Comparison of ENCODE assay signal across 10 cellular contexts in genomic region chr2:224948859-224949258, GRCh38.
A peak's percentile ranks its signal among the peaks of the same experiment; 100 is the strongest.
DNase-seq lines count a peak whose midpoint lies in the region; ATAC-seq, FAIRE-seq and TF ChIP-seq lines count a peak whose summit lies in the region.
"Had no signal": no experiment of that assay in that cellular context is flagged by ENCODE, and none has a peak within 500 bp of the region (broad histone marks: within the 10 kb centered on the region; RNA-seq: fewer than 3 reads in every experiment).

No MANE protein-coding gene starts in this region.

- POLR2A ChIA-PET in HepG2 (lab: Yijun Ruan, JAX) = no interaction called here
- POLR2A ChIA-PET in SK-N-SH (lab: Yijun Ruan, JAX) = no interaction called here

- CTCF ChIA-PET in HepG2 (lab: Yijun Ruan, JAX; ENCODE audit: low intra/inter-chr PET ratio, low total read pairs) = no interaction called here
- CTCF ChIA-PET in SK-N-SH (lab: Yijun Ruan, JAX) = interaction anchor here (1.3 kb wide), 1 partner anchor 38 kb away, joined by 3 read pairs; no protein-coding TSS in a partner anchor

- H3K4me3 ChIP-seq in liver (ENCODE audit: low read depth in 1 of 3, low read length in 3 of 3) (no peak overlapping the region), HepG2 (replicated peaks in 1 of 3; ENCODE audit: insufficient read depth in 1 of 3, low read depth in 2 of 3, low read length in 3 of 3) (no peak overlapping the region), SK-N-SH (ENCODE audit: low read depth in 2 of 2, low read length in 1 of 2) (no peak overlapping the region)

- TF ChIP-seq RAD21 in liver (IDR thresholded peaks at IDR 0.05) = no peak
- TF ChIP-seq RAD21 in HepG2 (CRISPR knock-in tag; IDR thresholded peaks at IDR 0.05) = no peak
- 0 out of 2 replicates have a peak, but pooled peaks have one; percentile 6 for TF ChIP-seq RAD21 in SK-N-SH (IDR thresholded peaks at IDR 0.05; ENCODE audit: low read length)

- H3K9me3 ChIP-seq in liver (ENCODE audit: control insufficient read depth in 4 of 4, low read length in 3 of 4) = no peaks in the 10 kb centered on the region
- H3K9me3 ChIP-seq in HepG2 (ENCODE audit: low read length) = no peaks in the 10 kb centered on the region
- H3K9me3 ChIP-seq in SK-N-SH = no peaks in the 10 kb centered on the region

- DNase-seq in HepG2 (ENCODE audit: low spot score) = no peak
- DNase-seq in SK-N-SH = no peak
- peak; percentile 61 for DNase-seq in fibroblast of gingiva (ENCODE audit: low read depth)
- no peak for DNase-seq in posterior vena cava (ENCODE audit: low spot score)
- DNase-seq in DMS114 treated with DMSO at 0.1 percent for 48 hours (lab: John Stamatoyannopoulos, UW; ENCODE audit: unreplicated experiment) = no peak
- DNase-seq: H9, NCI-H1092 had no signal

- H3K4me1 ChIP-seq in liver (ENCODE audit: control insufficient read depth in 4 of 4, insufficient read depth in 4 of 4, low read length in 3 of 4) (no peaks in the 10 kb centered on the region), HepG2 (ENCODE audit: insufficient read depth, low read length) (no peaks in the 10 kb centered on the region), SK-N-SH (ENCODE audit: control insufficient read depth in 1 of 2, insufficient read depth in 2 of 2, low read depth in 1 of 2, low read length in 1 of 2) (peaks cover 0 to 25% of the 10 kb centered on the region in 2 experiments; a peak in 3 of 4 replicates)

- H3K9ac ChIP-seq in liver (ENCODE audit: low read depth in 1 of 2, low read length in 2 of 2) = no peak overlapping the region
- H3K9ac ChIP-seq in HepG2 (ENCODE audit: insufficient read depth, low read depth, low read length) = no peak overlapping the region
- H3K9ac ChIP-seq in SK-N-SH = no peak overlapping the region

- intact Hi-C loops in HepG2 (cut with micrococcal nuclease; ENCODE audit: unreplicated experiment) (no loop called here), posterior vena cava (cut with DNase I) (no loop called here)

- H3K79me2 ChIP-seq in HepG2 (ENCODE audit: insufficient read depth, low read length) = no peaks in the 10 kb centered on the region
- H3K79me2 ChIP-seq in SK-N-SH (ENCODE audit: insufficient read depth) = peaks cover 50% of the 10 kb centered on the region

- H3K27me3 ChIP-seq in liver (ENCODE audit: control insufficient read depth in 4 of 4, insufficient read depth in 4 of 4, low read length in 3 of 4) (no peaks in the 10 kb centered on the region), HepG2 (ENCODE audit: control insufficient read depth in 1 of 2, insufficient read depth in 2 of 2, low read length in 2 of 2) (no peaks in the 10 kb centered on the region), SK-N-SH (ENCODE audit: insufficient read depth) (no peaks in the 10 kb centered on the region)

- no peak overlapping the region for H3K27ac ChIP-seq in liver (ENCODE audit: low read depth in 1 of 2, low read length in 2 of 2)
- no peak overlapping the region for H3K27ac ChIP-seq in HepG2 (ENCODE audit: extremely low read length, insufficient read depth, low read length)
- H3K27ac ChIP-seq in SK-N-SH (ENCODE audit: low read depth in 2 of 2, low read length in 1 of 2) = peak overlapping the region in 1 of 2 experiments; percentile 75; a peak in 2 of 4 replicates

- WGBS in liver = 61% methylated on average over 4 of the region's 4 CpGs
- 2% methylated on average over 4 of the region's 4 CpGs for WGBS in HepG2 (ENCODE audit: low lambda C conversion rate)
- 58% methylated on average over 4 of the region's 4 CpGs for WGBS in SK-N-SH (ENCODE audit: low lambda C conversion rate)

- H2AFZ ChIP-seq in HepG2 (ENCODE audit: low read length) = no peak overlapping the region
- H2AFZ ChIP-seq in SK-N-SH (ENCODE audit: low read depth) = no peak overlapping the region; the same call in 1 of the 2 replicates

- TF ChIP-seq EP300 in HepG2 (IDR thresholded peaks at IDR 0.05; ENCODE audit: low read depth in 2 of 2, low read length in 2 of 2) = no peak
- no peak for TF ChIP-seq EP300 in HepG2 (CRISPR knock-in tag; IDR thresholded peaks at IDR 0.05; ENCODE audit: borderline replicate concordance)
- TF ChIP-seq EP300 in SK-N-SH (IDR thresholded peaks at IDR 0.05; ENCODE audit: borderline replicate concordance in 1 of 2, low read depth in 1 of 2, low read length in 1 of 2) = peak in 1 of 2 experiments; percentile 15; a peak in 1 of 4 replicates

- in situ Hi-C loops in HepG2 (cut with HindIII; ENCODE audit: extremely low pct_ligation_motif_present, low pct_unique_long_range_greater_than_20kb) = no loop called here

- BruUV-seq in HepG2 (replicated peaks; lab: Mats Ljungman, UMichigan) = no TSS peak

- TF ChIP-seq CTCF in liver (IDR thresholded peaks at IDR 0.05; ENCODE audit: low read depth, low read length, missing input control) (no peak), HepG2 (CRISPR knock-in tag; IDR thresholded peaks at IDR 0.05) (no peak), SK-N-SH (IDR thresholded peaks at IDR 0.05) (no peak; the same call in 1 of the 2 replicates)

- H3K36me3 ChIP-seq in liver (ENCODE audit: control insufficient read depth in 4 of 4, insufficient read depth in 3 of 4, low read depth in 1 of 4, low read length in 3 of 4) (no peaks in the 10 kb centered on the region), HepG2 (replicated peaks in 1 of 2; ENCODE audit: control insufficient read depth in 1 of 2, insufficient read depth in 2 of 2, low read length in 2 of 2) (no peaks in the 10 kb centered on the region), SK-N-SH (replicated peaks in 1 of 2; ENCODE audit: control insufficient read depth in 1 of 2, insufficient read depth in 2 of 2, low read length in 1 of 2) (peaks cover 0 to 2% of the 10 kb centered on the region in 2 experiments)

- H3K4me2 ChIP-seq in HepG2 (ENCODE audit: low read depth, low read length) (no peak overlapping the region), SK-N-SH (peak overlapping the region; percentile 31; the same call in 1 of the 2 replicates)

- TF ChIP-seq POLR2A in HepG2 (IDR thresholded peaks at IDR 0.05; ENCODE audit: insufficient read depth in 1 of 2, low read depth in 2 of 2, low read length in 2 of 2) = no peak

- H3F3A ChIP-seq in SK-N-SH (replicated peaks; ENCODE audit: insufficient read depth) = peaks cover 34% of the 10 kb centered on the region

- no peak for FAIRE-seq in HepG2 (lab: Jason Lieb, UNC)

- ATAC-seq in HepG2 (no peak), HG02642 (IDR thresholded peaks at IDR 0.05; ENCODE audit: poor library complexity, unreplicated experiment) (no peak), HG03354 (IDR thresholded peaks at IDR 0.05; ENCODE audit: poor library complexity, severe bottlenecking, unreplicated experiment) (no peak)

- H4K20me1 ChIP-seq in HepG2 (ENCODE audit: insufficient read depth, low read length) = no peaks in the 10 kb centered on the region
- no peaks in the 10 kb centered on the region for H4K20me1 ChIP-seq in SK-N-SH (ENCODE audit: insufficient read depth)

- H3K9me2 ChIP-seq in SK-N-SH = no peaks in the 10 kb centered on the region

TF ChIP-seq in liver, 16 proteins besides CTCF, POLR2A, EP300 and RAD21:
- TF ChIP-seq MAX (IDR thresholded peaks at IDR 0.05) = no peak
- TF ChIP-seq JUND (IDR thresholded peaks at IDR 0.05) = peak; percentile 24 to 42

TF ChIP-seq in SK-N-SH, 30 proteins besides CTCF, POLR2A, EP300 and RAD21 (continues in another document):
- TF ChIP-seq TEAD4 (IDR thresholded peaks at IDR 0.05; ENCODE audit: borderline replicate concordance, insufficient read depth) (no peak), RXRA (IDR thresholded peaks at IDR 0.05; ENCODE audit: borderline replicate concordance, low read depth) (no peak), MAX (IDR thresholded peaks at IDR 0.05; ENCODE audit: low read depth) (peak; percentile 64; the same call in 1 of the 2 replicates), NFIC (IDR thresholded peaks at IDR 0.05; ENCODE audit: borderline replicate concordance) (no peak), FOSL2 (IDR thresholded peaks at IDR 0.05; ENCODE audit: borderline replicate concordance, low read depth) (peak; percentile 83), ELF1 (IDR thresholded peaks at IDR 0.05) (no peak), FOXJ3 (CRISPR knock-in tag; IDR thresholded peaks at IDR 0.05) (no peak), MEF2A (IDR thresholded peaks at IDR 0.05; ENCODE audit: borderline replicate concordance, low read depth) (no peak), TCF12 (IDR thresholded peaks at IDR 0.05) (peak; percentile 65)
- TF ChIP-seq, protein P1, sequence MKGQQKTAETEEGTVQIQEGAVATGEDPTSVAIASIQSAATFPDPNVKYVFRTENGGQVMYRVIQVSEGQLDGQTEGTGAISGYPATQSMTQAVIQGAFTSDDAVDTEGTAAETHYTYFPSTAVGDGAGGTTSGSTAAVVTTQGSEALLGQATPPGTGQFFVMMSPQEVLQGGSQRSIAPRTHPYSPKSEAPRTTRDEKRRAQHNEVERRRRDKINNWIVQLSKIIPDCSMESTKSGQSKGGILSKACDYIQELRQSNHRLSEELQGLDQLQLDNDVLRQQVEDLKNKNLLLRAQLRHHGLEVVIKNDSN (IDR thresholded peaks at IDR 0.05; ENCODE audit: borderline replicate concordance, low read depth) = no peak
- TF ChIP-seq, protein P2, sequence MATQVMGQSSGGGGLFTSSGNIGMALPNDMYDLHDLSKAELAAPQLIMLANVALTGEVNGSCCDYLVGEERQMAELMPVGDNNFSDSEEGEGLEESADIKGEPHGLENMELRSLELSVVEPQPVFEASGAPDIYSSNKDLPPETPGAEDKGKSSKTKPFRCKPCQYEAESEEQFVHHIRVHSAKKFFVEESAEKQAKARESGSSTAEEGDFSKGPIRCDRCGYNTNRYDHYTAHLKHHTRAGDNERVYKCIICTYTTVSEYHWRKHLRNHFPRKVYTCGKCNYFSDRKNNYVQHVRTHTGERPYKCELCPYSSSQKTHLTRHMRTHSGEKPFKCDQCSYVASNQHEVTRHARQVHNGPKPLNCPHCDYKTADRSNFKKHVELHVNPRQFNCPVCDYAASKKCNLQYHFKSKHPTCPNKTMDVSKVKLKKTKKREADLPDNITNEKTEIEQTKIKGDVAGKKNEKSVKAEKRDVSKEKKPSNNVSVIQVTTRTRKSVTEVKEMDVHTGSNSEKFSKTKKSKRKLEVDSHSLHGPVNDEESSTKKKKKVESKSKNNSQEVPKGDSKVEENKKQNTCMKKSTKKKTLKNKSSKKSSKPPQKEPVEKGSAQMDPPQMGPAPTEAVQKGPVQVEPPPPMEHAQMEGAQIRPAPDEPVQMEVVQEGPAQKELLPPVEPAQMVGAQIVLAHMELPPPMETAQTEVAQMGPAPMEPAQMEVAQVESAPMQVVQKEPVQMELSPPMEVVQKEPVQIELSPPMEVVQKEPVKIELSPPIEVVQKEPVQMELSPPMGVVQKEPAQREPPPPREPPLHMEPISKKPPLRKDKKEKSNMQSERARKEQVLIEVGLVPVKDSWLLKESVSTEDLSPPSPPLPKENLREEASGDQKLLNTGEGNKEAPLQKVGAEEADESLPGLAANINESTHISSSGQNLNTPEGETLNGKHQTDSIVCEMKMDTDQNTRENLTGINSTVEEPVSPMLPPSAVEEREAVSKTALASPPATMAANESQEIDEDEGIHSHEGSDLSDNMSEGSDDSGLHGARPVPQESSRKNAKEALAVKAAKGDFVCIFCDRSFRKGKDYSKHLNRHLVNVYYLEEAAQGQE (IDR thresholded peaks at IDR 0.05; ENCODE audit: low read depth, low read length) = no peak
